40 cellular contexts compared by ENCODE assay signal in the genomic region with DNA sequence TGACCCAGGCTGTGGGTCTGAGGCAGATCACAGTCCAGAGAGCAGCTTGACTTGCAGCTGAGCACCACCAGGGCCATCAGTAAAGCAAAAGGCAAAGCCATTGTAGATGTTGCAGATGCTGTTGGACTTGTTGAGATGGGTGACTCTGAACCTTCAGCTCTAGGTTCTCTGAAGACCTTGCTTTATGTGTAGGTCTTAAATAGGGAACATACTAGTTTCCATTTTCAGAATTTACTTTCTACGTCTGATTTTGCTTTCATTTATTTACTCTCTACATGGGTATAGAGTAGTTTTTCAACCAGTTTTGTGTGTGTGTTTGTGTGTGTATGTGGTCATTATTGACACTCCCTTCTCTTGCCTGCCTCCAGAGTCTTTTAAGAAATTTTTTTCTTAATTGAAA. TPM values are rescaled to one million over a fixed set of nuclear protein-coding genes. Genes with fewer than 3 reads are reported as not detected.
"Had no signal": no experiment of that assay in that cellular context is flagged by ENCODE, and none has a peak within 500 bp of the region (broad histone marks: within the 10 kb centered on the region; RNA-seq: fewer than 3 reads in every experiment).

A gene (minus strand): TSS at position 101 of the 400 bp plus-strand sequence. CDS start 0 bp downstream, at position 101.

- ATAC-seq: activated CD8-positive, alpha-beta T cell treated with anti-CD3 and anti-CD28 coated beads for 36 hours; activated naive CD4-positive, alpha-beta T cell treated with anti-CD3 and anti-CD28 coated beads, Interleukin-2, amount 50 U/mL, for 72 hours; activated T-cell treated with anti-CD3 and anti-CD28 coated beads, Interleukin-2, amount 50 U/mL, for 4 hours; activated T-cell treated with anti-CD3 and anti-CD28 coated beads, Interleukin-2, amount 50 U/mL, for 72 hours; activated T-helper 17 cell treated with anti-CD3 and anti-CD28 coated beads, Interleukin-2, amount 50 U/mL, for 72 hours; body of pancreas had no signal

- H3K4me1 Mint-ChIP-seq: activated B cell treated with CpG ODN at 0.5 μM for 24 hours; activated CD4-positive, alpha-beta T cell treated with anti-CD3 and anti-CD28 coated beads, Interleukin-2, amount 10 ng/mL, durations not matched to agents 24 days and 14 days; activated naive CD8-positive, alpha-beta T cell treated with anti-CD3 and anti-CD28 coated beads for 36 hours; activated T-helper 17 cell treated with anti-CD3 and anti-CD28 coated beads, Interleukin-2, amount 50 U/mL, for 72 hours; central memory CD8-positive, alpha-beta T cell had no signal

- H3K4me3 Mint-ChIP-seq: activated B cell treated with CpG ODN at 0.5 μM for 24 hours; activated CD4-positive, alpha-beta memory T cell treated with anti-CD3 and anti-CD28 coated beads for 36 hours; activated CD4-positive, alpha-beta T cell treated with anti-CD3 and anti-CD28 coated beads, Interleukin-2, amount 10 ng/mL, durations not matched to agents 24 days and 14 days; activated CD8-positive, alpha-beta T cell treated with anti-CD3 and anti-CD28 coated beads for 36 hours; activated naive CD4-positive, alpha-beta T cell treated with anti-CD3 and anti-CD28 coated beads for 36 hours; activated naive CD8-positive, alpha-beta T cell treated with anti-CD3 and anti-CD28 coated beads for 36 hours; activated T-cell treated with anti-CD3 and anti-CD28 coated beads, Interleukin-2, amount 50 U/mL, for 4 hours; activated T-cell treated with anti-CD3 and anti-CD28 coated beads, Interleukin-2, amount 50 U/mL, for 72 hours; activated T-helper 1 cell treated with anti-CD3 and anti-CD28 coated beads, Interleukin-12 subunit alpha, Interleukin-12 subunit beta, Interleukin-2, Interleukin-4 antibody, amounts not matched to agents 30 ng/mL and 10 ng/mL and 1 ng/mL, durations not matched to agents 14 hours and 24 hours and 36 hours; activated T-helper 17 cell treated with anti-CD3 and anti-CD28 coated beads, Interleukin-2, amount 50 U/mL, for 72 hours; central memory CD8-positive, alpha-beta T cell; T-helper 1 cell treated with Interleukin-12 subunit alpha and Interleukin-12 subunit beta and Interleukin-4 antibody, amounts not matched to agents 30 μg/mL and 1 μg/mL, for 36 hours; T-helper 2 cell treated with Interferon-gamma antibody and Interleukin-4, amounts not matched to agents 5 μg/mL and 100 μg/mL, for 36 hours had no signal

- H3K9me3 ChIP-seq: adrenal gland, body of pancreas, breast epithelium had no signal

- DNase-seq: activated B cell treated with CpG ODN at 0.5 μM for 24 hours; activated CD4-positive, alpha-beta memory T cell treated with anti-CD3 and anti-CD28 coated beads for 36 hours; activated CD4-positive, alpha-beta T cell treated with anti-CD3 and anti-CD28 coated beads for 4 hours; activated CD4-positive, alpha-beta T cell treated with anti-CD3 and anti-CD28 coated beads, Interleukin-2, amount 10 ng/mL, durations not matched to agents 24 days and 14 days; activated CD4-positive, alpha-beta T cell treated with anti-CD3 and anti-CD28 coated beads, Interleukin-2, amount 50 U/mL, for 1 hour; activated CD4-positive, alpha-beta T cell treated with anti-CD3 and anti-CD28 coated beads, Interleukin-2, amount 50 U/mL, for 4 hours; activated CD4-positive, CD25-positive, alpha-beta regulatory T cell treated with anti-CD3 and anti-CD28 coated beads, Interleukin-2, amount 50 U/mL, for 72 hours; activated CD8-positive, alpha-beta memory T cell treated with anti-CD3 and anti-CD28 coated beads, Interleukin-2, amount 50 U/mL, for 4 hours; activated CD8-positive, alpha-beta T cell treated with anti-CD3 and anti-CD28 coated beads for 36 hours; activated effector memory CD4-positive, alpha-beta T cell treated with anti-CD3 and anti-CD28 coated beads, Interleukin-2, amount 50 U/mL, for 16 hours; activated gamma-delta T cell treated with Interleukin-2 at 50 U/mL for 16 hours; activated naive CD4-positive, alpha-beta T cell; activated naive CD4-positive, alpha-beta T cell treated with anti-CD3 and anti-CD28 coated beads for 36 hours; activated naive CD4-positive, alpha-beta T cell treated with anti-CD3 and anti-CD28 coated beads, Interleukin-2, amount 50 U/mL, for 16 hours; activated naive CD8-positive, alpha-beta T cell treated with anti-CD3 and anti-CD28 coated beads for 36 hours; activated T-cell treated with anti-CD3 and anti-CD28 coated beads for 4 hours; activated T-cell treated with anti-CD3 and anti-CD28 coated beads, Interleukin-2, amount 50 U/mL, for 1 hour; activated T-cell treated with anti-CD3 and anti-CD28 coated beads, Interleukin-2, amount 50 U/mL, for 4 hours; activated T-cell treated with anti-CD3 and anti-CD28 coated beads, Interleukin-2, amount 50 U/mL, for 72 hours; adrenal gland; amniotic stem cell; aorta; body of pancreas; brain microvascular endothelial cell; caudate nucleus; cerebellar nuclear complex; T-helper 2 cell; T-helper 9 cell had no signal

- H3K27me3 ChIP-seq: brain microvascular endothelial cell, breast epithelium, cardiac muscle cell had no signal

- H3K27ac Mint-ChIP-seq: activated B cell treated with CpG ODN at 0.5 μM for 24 hours; activated CD4-positive, alpha-beta memory T cell treated with anti-CD3 and anti-CD28 coated beads for 36 hours; activated CD4-positive, alpha-beta T cell treated with anti-CD3 and anti-CD28 coated beads, Interleukin-2, amount 10 ng/mL, durations not matched to agents 24 days and 14 days; activated CD8-positive, alpha-beta T cell treated with anti-CD3 and anti-CD28 coated beads for 36 hours; activated naive CD4-positive, alpha-beta T cell treated with anti-CD3 and anti-CD28 coated beads for 36 hours; activated naive CD4-positive, alpha-beta T cell treated with anti-CD3 and anti-CD28 coated beads, Interleukin-2, amount 50 U/mL, for 72 hours; activated naive CD8-positive, alpha-beta T cell treated with anti-CD3 and anti-CD28 coated beads for 36 hours; activated T-cell treated with anti-CD3 and anti-CD28 coated beads, Interleukin-2, amount 50 U/mL, for 72 hours; activated T-helper 1 cell treated with anti-CD3 and anti-CD28 coated beads, Interleukin-12 subunit alpha, Interleukin-12 subunit beta, Interleukin-2, Interleukin-4 antibody, amounts not matched to agents 30 ng/mL and 10 ng/mL and 1 ng/mL, durations not matched to agents 14 hours and 24 hours and 36 hours; activated T-helper 17 cell treated with anti-CD3 and anti-CD28 coated beads, Interleukin-2, amount 50 U/mL, for 72 hours; T-helper 1 cell treated with Interleukin-12 subunit alpha and Interleukin-12 subunit beta and Interleukin-4 antibody, amounts not matched to agents 30 μg/mL and 1 μg/mL, for 36 hours; T-helper 2 cell treated with Interferon-gamma antibody and Interleukin-4, amounts not matched to agents 5 μg/mL and 100 μg/mL, for 36 hours had no signal

- H3K36me3 ChIP-seq: adrenal gland, brain microvascular endothelial cell, breast epithelium, cardiac muscle cell had no signal

- FAIRE-seq: astrocyte had no signal

- H3K4me1 ChIP-seq: adrenal gland, body of pancreas, breast epithelium had no signal

- H3K4me3 ChIP-seq: adrenal gland, body of pancreas, breast epithelium, cardiac muscle cell had no signal

- H3K27ac ChIP-seq: adrenal gland, body of pancreas, brain microvascular endothelial cell, breast epithelium, cardiac muscle cell, VCaP had no signal

RNA-seq across cellular contexts. Expression of the gene that starts here (rescaled TPM):
- total RNA-seq: activated B cell treated with CpG ODN at 0.5 μM for 24 hours; activated CD4-positive, alpha-beta memory T cell treated with anti-CD3 and anti-CD28 coated beads for 36 hours; activated CD4-positive, alpha-beta T cell treated with anti-CD3 and anti-CD28 coated beads, Interleukin-2, amount 10 ng/mL, durations not matched to agents 24 days and 14 days; activated CD8-positive, alpha-beta memory T cell treated with anti-CD3 and anti-CD28 coated beads for 36 hours; activated CD8-positive, alpha-beta T cell treated with anti-CD3 and anti-CD28 coated beads for 36 hours; activated naive CD4-positive, alpha-beta T cell treated with anti-CD3 and anti-CD28 coated beads for 36 hours; activated naive CD4-positive, alpha-beta T cell treated with anti-CD3 and anti-CD28 coated beads, Interleukin-2, amount 50 U/mL, for 72 hours; activated naive CD8-positive, alpha-beta T cell treated with anti-CD3 and anti-CD28 coated beads for 36 hours; activated T-cell treated with anti-CD3 and anti-CD28 coated beads, Interleukin-2, amount 50 U/mL, for 4 hours; activated T-cell treated with anti-CD3 and anti-CD28 coated beads, Interleukin-2, amount 50 U/mL, for 72 hours; activated T-helper 1 cell treated with anti-CD3 and anti-CD28 coated beads, Interleukin-12 subunit alpha, Interleukin-12 subunit beta, Interleukin-2, Interleukin-4 antibody, amounts not matched to agents 30 ng/mL and 10 ng/mL and 1 ng/mL, durations not matched to agents 14 hours and 24 hours and 36 hours; activated T-helper 17 cell treated with anti-CD3 and anti-CD28 coated beads, Interleukin-2, amount 50 U/mL, for 72 hours; adrenal gland; aorta; astrocyte; body of pancreas; breast epithelium; cardiac muscle cell; chondrocyte had no signal
